8 cellular contexts compared by ENCODE assay signal in the genomic region with DNA sequence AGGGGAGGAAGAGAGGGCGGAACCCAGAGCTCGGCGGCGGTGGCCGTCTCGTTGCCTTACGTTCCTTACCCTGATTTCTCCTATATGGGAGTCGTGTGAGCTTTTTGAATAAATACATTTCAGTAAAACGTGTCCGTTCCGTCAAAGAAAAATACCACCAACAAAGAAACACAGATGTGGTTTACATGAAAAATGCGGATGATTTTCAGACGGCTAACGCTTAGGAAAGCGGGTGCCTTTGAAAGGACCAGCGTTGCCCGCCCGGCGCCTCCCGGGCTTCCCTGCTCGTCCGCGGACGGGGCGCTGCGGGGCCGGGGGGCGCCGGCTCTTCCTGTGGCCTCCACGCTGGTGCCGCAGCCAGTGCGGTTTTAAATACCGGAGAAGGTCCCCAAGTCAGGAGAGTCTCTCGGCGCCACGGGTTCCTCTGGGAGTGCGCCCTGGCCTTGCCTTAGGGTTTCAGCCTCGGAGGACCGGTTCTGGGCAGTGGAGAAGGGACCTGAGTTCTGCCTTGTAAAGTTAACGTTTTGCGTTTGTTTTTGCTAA. TPM values are rescaled to one million over a fixed set of nuclear protein-coding genes. Genes with fewer than 3 reads are reported as not detected.
A peak's percentile ranks its signal among the peaks of the same experiment; 100 is the strongest.
DNase-seq lines count a peak whose midpoint lies in the region; ATAC-seq and TF ChIP-seq lines count a peak whose summit lies in the region.

No MANE protein-coding gene starts in this region.

- peak overlapping the region; percentile 97 for H3K27ac ChIP-seq in neural cell (ENCODE audit: low read length)
- H3K27ac ChIP-seq in thoracic aorta = peak overlapping the region; percentile 76 to 96

- peak overlapping the region; percentile 87 for H3K4me2 ChIP-seq in neural cell (ENCODE audit: low read length)

- H3F3A ChIP-seq in neural cell (ENCODE audit: insufficient read depth, low read length, poor library complexity, severe bottlenecking) = peaks cover 10% of the 10 kb centered on the region

- no peak for TF ChIP-seq EP300 in neural cell (conservative IDR thresholded peaks at IDR 0.05; ENCODE audit: poor library complexity, severe bottlenecking)

- no peak for TF ChIP-seq RAD21 in neural cell (conservative IDR thresholded peaks at IDR 0.05)

- TF ChIP-seq CTCF in neural cell (IDR thresholded peaks at IDR 0.05; ENCODE audit: poor library complexity, severe bottlenecking) (no peak), thoracic aorta (IDR thresholded peaks at IDR 0.05) (no peak)

- H3K4me3 ChIP-seq in neural cell (ENCODE audit: low read length) (peak overlapping the region; percentile 95), thoracic aorta (peak overlapping the region; percentile 93)

- peak; percentile 15 for ATAC-seq in HG02970 (IDR thresholded peaks at IDR 0.05; ENCODE audit: low FRiP score, unreplicated experiment)
- peak; percentile 16 for ATAC-seq in thoracic aorta (ENCODE audit: insufficient number of reproducible peaks, low FRiP score, low read depth)

- no peaks in the 10 kb centered on the region for H3K9me3 ChIP-seq in neural cell (ENCODE audit: low read length)
- H3K9me3 ChIP-seq in thoracic aorta = no peaks in the 10 kb centered on the region

- peaks cover 25% of the 10 kb centered on the region for H3K79me2 ChIP-seq in neural cell (replicated peaks; ENCODE audit: insufficient read depth, low read length)

- H4K20me1 ChIP-seq in neural cell (ENCODE audit: insufficient read depth) = no peaks in the 10 kb centered on the region

- peak overlapping the region; percentile 91 for H3K9ac ChIP-seq in neural cell (ENCODE audit: low read length)

- no peaks in the 10 kb centered on the region for H3K9me2 ChIP-seq in neural cell (ENCODE audit: insufficient read depth, low read length)

- H2AFZ ChIP-seq in neural cell (ENCODE audit: low read depth, low read length) = peak overlapping the region; percentile 61

- peaks cover 10 to 32% of the 10 kb centered on the region in 2 donors for H3K4me1 ChIP-seq in thoracic aorta (ENCODE audit: control insufficient read depth in 1 of 2, low read depth in 2 of 2)

- H3K36me3 ChIP-seq in neural cell (ENCODE audit: insufficient read depth, low read length) (no peaks in the 10 kb centered on the region), thoracic aorta (no peaks in the 10 kb centered on the region)

- H3K27me3 ChIP-seq in neural cell (ENCODE audit: insufficient read depth, low read depth, low read length) (no peaks in the 10 kb centered on the region), thoracic aorta (replicated peaks; ENCODE audit: insufficient read depth) (no peaks in the 10 kb centered on the region)

- peak; percentile 56 for DNase-seq in NCI-H510A treated with DMSO at 0.1 percent for 48 hours (lab: John Stamatoyannopoulos, UW)
- DNase-seq in NCI-H510A (lab: John Stamatoyannopoulos, UW) = no peak
- DNase-seq in NCI-H774 (lab: John Stamatoyannopoulos, UW) = peak; percentile 76
- peak; percentile 30 for DNase-seq in activated T-cell treated with anti-CD3 and anti-CD28 coated beads for 48 hours (ENCODE audit: low read depth)
- peak; percentile 64 for DNase-seq in fibroblast of peridontal ligament (ENCODE audit: extremely low read depth)
- no peak for DNase-seq in thoracic aorta (ENCODE audit: low spot score)

TF ChIP-seq in neural cell, 6 proteins besides CTCF, POLR2A, EP300 and RAD21:
- TF ChIP-seq SMC3 (conservative IDR thresholded peaks at IDR 0.05; ENCODE audit: poor library complexity) = peak; percentile 29
- no peak for TF ChIP-seq POLR2AphosphoS5 (IDR thresholded peaks at IDR 0.05)
- peak; percentile 53 for TF ChIP-seq MXI1 (conservative IDR thresholded peaks at IDR 0.05; ENCODE audit: poor library complexity, severe bottlenecking)
- no peak for TF ChIP-seq TAF1 (IDR thresholded peaks at IDR 0.05; ENCODE audit: low read depth)

RNA-seq across cellular contexts. Expression of gene UPF3A, which starts 0.8 kb away (rescaled TPM):
- polyA plus RNA-seq in neural cell = 245 and 277 TPM in 2 replicates
- 86.2 and 91.2 TPM in 2 replicates for polyA minus RNA-seq in neural cell
- 10 to 100 TPM; 25.3 to 32.8 TPM for total RNA-seq in thoracic aorta

RNA-seq across cellular contexts. Expression of gene CHAMP1, which starts 32.1 kb away (rescaled TPM):
- 9.1 and 13.0 TPM in 2 replicates for polyA plus RNA-seq in neural cell
- 22.2 and 25.6 TPM in 2 replicates for polyA minus RNA-seq in neural cell
- 10 to 100 TPM; 20.7 to 30.2 TPM for total RNA-seq in thoracic aorta

RNA-seq across cellular contexts. Expression of gene CDC16, which starts 47.5 kb away (rescaled TPM):
- polyA plus RNA-seq in neural cell = 70.4 and 78.4 TPM in 2 replicates
- 55.5 and 75.6 TPM in 2 replicates for polyA minus RNA-seq in neural cell
- total RNA-seq in thoracic aorta = 10 to 100 TPM; 45.4 to 73.3 TPM

Comparison
In these comparisons a context has a peak if more than half of its experiments do, and no peak if none do; other contexts are left out.
1. DNase-seq: peak in NCI-H510A treated with DMSO at 0.1 percent for 48 hours (single experiment), NCI-H774 (single experiment), activated T-cell treated with anti-CD3 and anti-CD28 coated beads for 48 hours (single experiment) and fibroblast of peridontal ligament (single experiment); none in NCI-H510A (single experiment) and thoracic aorta (single experiment).